Comparison of ENCODE assay signal across 38 cellular contexts in the genomic region with DNA sequence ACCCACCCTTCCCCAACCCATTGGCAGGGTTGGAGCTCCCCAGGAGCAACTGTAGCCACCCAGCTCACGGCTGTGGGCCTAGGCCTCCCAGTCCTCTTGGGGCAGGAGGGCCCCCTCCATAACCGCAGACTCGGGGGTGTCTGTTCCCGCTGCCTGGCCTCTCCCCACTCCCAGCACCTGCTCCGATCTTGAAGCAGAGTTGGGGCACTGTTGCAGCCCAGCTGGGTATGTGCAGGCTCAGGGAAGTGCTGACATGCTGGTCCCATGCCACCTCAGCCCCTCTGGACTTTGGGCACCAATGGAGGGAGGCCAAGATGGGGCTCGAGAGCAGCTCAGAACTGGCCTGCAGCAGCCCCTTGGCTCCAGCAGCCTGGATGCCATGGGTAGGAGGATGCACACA. TPM values are rescaled to one million over a fixed set of nuclear protein-coding genes. Genes with fewer than 3 reads are reported as not detected.
"Had no signal": no experiment of that assay in that cellular context is flagged by ENCODE, and none has a peak within 500 bp of the region (broad histone marks: within the 10 kb centered on the region; RNA-seq: fewer than 3 reads in every experiment).

No MANE protein-coding gene starts in this region.

- H3K27ac ChIP-seq: ascending aorta, cardiac muscle cell, WERI-Rb-1 had no signal

- H3K4me1 Mint-ChIP-seq: activated CD4-positive, alpha-beta memory T cell treated with anti-CD3 and anti-CD28 coated beads, Interleukin-2, amount 10 ng/mL, durations not matched to agents 7 days and 5 days; activated CD4-positive, alpha-beta T cell treated with anti-CD3 and anti-CD28 coated beads for 36 hours; activated CD4-positive, alpha-beta T cell treated with anti-CD3 and anti-CD28 coated beads, Interleukin-2, amount 10 ng/mL, durations not matched to agents 7 days and 5 days; activated CD8-positive, alpha-beta memory T cell treated with anti-CD3 and anti-CD28 coated beads, Interleukin-2, amount 10 ng/mL, durations not matched to agents 7 days and 5 days; activated naive CD4-positive, alpha-beta T cell treated with anti-CD3 and anti-CD28 coated beads, Interleukin-2, amount 10 ng/mL, durations not matched to agents 7 days and 5 days; activated naive CD4-positive, alpha-beta T cell treated with anti-CD3 and anti-CD28 coated beads, Interleukin-2, amount 50 U/mL, for 24 hours; activated naive CD8-positive, alpha-beta T cell treated with anti-CD3 and anti-CD28 coated beads, Interleukin-2, amount 10 ng/mL, durations not matched to agents 7 days and 5 days; activated naive CD8-positive, alpha-beta T cell treated with anti-CD3 and anti-CD28 coated beads, Interleukin-2, amount 50 U/mL, for 24 hours; brain; WTC11 had no signal

- H3K27ac Mint-ChIP-seq: activated CD4-positive, alpha-beta memory T cell treated with anti-CD3 and anti-CD28 coated beads, Interleukin-2, amount 10 ng/mL, durations not matched to agents 7 days and 5 days; activated CD4-positive, alpha-beta T cell treated with anti-CD3 and anti-CD28 coated beads for 36 hours; activated CD4-positive, alpha-beta T cell treated with anti-CD3 and anti-CD28 coated beads, Interleukin-2, amount 10 ng/mL, durations not matched to agents 7 days and 5 days; activated CD8-positive, alpha-beta memory T cell treated with anti-CD3 and anti-CD28 coated beads, Interleukin-2, amount 10 ng/mL, durations not matched to agents 7 days and 5 days; activated CD8-positive, alpha-beta T cell treated with anti-CD3 and anti-CD28 coated beads, Interleukin-2, amount 10 ng/mL, durations not matched to agents 7 days and 5 days; activated naive CD4-positive, alpha-beta T cell treated with anti-CD3 and anti-CD28 coated beads, Interleukin-2, amount 10 ng/mL, durations not matched to agents 7 days and 5 days; activated naive CD4-positive, alpha-beta T cell treated with anti-CD3 and anti-CD28 coated beads, Interleukin-2, amount 50 U/mL, for 24 hours; activated naive CD8-positive, alpha-beta T cell; activated naive CD8-positive, alpha-beta T cell treated with anti-CD3 and anti-CD28 coated beads, Interleukin-2, amount 10 ng/mL, durations not matched to agents 7 days and 5 days; activated naive CD8-positive, alpha-beta T cell treated with anti-CD3 and anti-CD28 coated beads, Interleukin-2, amount 50 U/mL, for 24 hours; activated T-cell treated with anti-CD3 and anti-CD28 coated beads, Interleukin-2, amount 50 U/mL, for 24 hours; activated T-helper 2 cell treated with anti-CD3 and anti-CD28 coated beads, Interferon-gamma antibody, Interleukin-2, Interleukin-4, amounts not matched to agents 10 μg/mL and 5 μg/mL and 100 μg/mL, durations not matched to agents 14 hours and 24 hours and 36 hours; brain; T-helper 1 cell treated with Interleukin-12 subunit alpha and Interleukin-12 subunit beta and Interleukin-4 antibody, amounts not matched to agents 30 μg/mL and 1 μg/mL, for 36 hours; T-helper 2 cell treated with Interferon-gamma antibody and Interleukin-4, amounts not matched to agents 5 μg/mL and 100 μg/mL, for 36 hours; WTC11 had no signal

- H3K36me3 Mint-ChIP-seq: activated CD8-positive, alpha-beta memory T cell treated with anti-CD3 and anti-CD28 coated beads, Interleukin-2, amount 10 ng/mL, durations not matched to agents 7 days and 5 days; activated naive CD4-positive, alpha-beta T cell treated with anti-CD3 and anti-CD28 coated beads, Interleukin-2, amount 10 ng/mL, durations not matched to agents 7 days and 5 days; activated naive CD8-positive, alpha-beta T cell; activated naive CD8-positive, alpha-beta T cell treated with anti-CD3 and anti-CD28 coated beads, Interleukin-2, amount 10 ng/mL, durations not matched to agents 7 days and 5 days; brain; WTC11 had no signal

- FAIRE-seq: bronchial epithelial cell had no signal

- DNase-seq: activated CD4-positive, alpha-beta memory T cell treated with anti-CD3 and anti-CD28 coated beads, Interleukin-2, amount 10 ng/mL, durations not matched to agents 7 days and 5 days; activated CD4-positive, alpha-beta T cell treated with anti-CD3 and anti-CD28 coated beads for 1 hour; activated CD4-positive, alpha-beta T cell treated with anti-CD3 and anti-CD28 coated beads for 36 hours; activated CD4-positive, alpha-beta T cell treated with anti-CD3 and anti-CD28 coated beads for 48 hours; activated CD4-positive, alpha-beta T cell treated with anti-CD3 and anti-CD28 coated beads, Interleukin-2, amount 10 ng/mL, durations not matched to agents 7 days and 5 days; activated CD4-positive, alpha-beta T cell treated with anti-CD3 and anti-CD28 coated beads, Interleukin-2, amount 50 U/mL, for 48 hours; activated CD4-positive, CD25-positive, alpha-beta regulatory T cell; activated CD8-positive, alpha-beta memory T cell treated with anti-CD3 and anti-CD28 coated beads for 24 hours; activated CD8-positive, alpha-beta memory T cell treated with anti-CD3 and anti-CD28 coated beads, Interleukin-2, amount 10 ng/mL, durations not matched to agents 7 days and 5 days; activated CD8-positive, alpha-beta memory T cell treated with anti-CD3 and anti-CD28 coated beads, Interleukin-2, amount 50 U/mL, for 48 hours; activated CD8-positive, alpha-beta T cell treated with anti-CD3 and anti-CD28 coated beads, Interleukin-2, amount 10 ng/mL, durations not matched to agents 7 days and 5 days; activated effector memory CD4-positive, alpha-beta T cell treated with Interleukin-2 at 50 U/mL for 16 hours; activated gamma-delta T cell; activated naive CD4-positive, alpha-beta T cell treated with anti-CD3 and anti-CD28 coated beads, Interleukin-2, amount 10 ng/mL, durations not matched to agents 7 days and 5 days; activated naive CD4-positive, alpha-beta T cell treated with Interleukin-2 at 50 U/mL for 16 hours; activated naive CD8-positive, alpha-beta T cell treated with anti-CD3 and anti-CD28 coated beads, Interleukin-2, amount 10 ng/mL, durations not matched to agents 7 days and 5 days; activated naive CD8-positive, alpha-beta T cell treated with anti-CD3 and anti-CD28 coated beads, Interleukin-2, amount 50 U/mL, for 24 hours; activated T-cell treated with anti-CD3 and anti-CD28 coated beads, Interleukin-2, amount 50 U/mL, for 24 hours; activated T-cell treated with anti-CD3 and anti-CD28 coated beads, Interleukin-2, amount 50 U/mL, for 48 hours; amygdala; anterior cingulate cortex; caudate nucleus; SW 1271; T-helper 1 cell; T-helper 2 cell; T-helper 9 cell; WERI-Rb-1 had no signal

- H3K9me3 Mint-ChIP-seq: activated CD4-positive, alpha-beta T cell treated with anti-CD3 and anti-CD28 coated beads, Interleukin-2, amount 10 ng/mL, durations not matched to agents 7 days and 5 days; activated naive CD4-positive, alpha-beta T cell treated with anti-CD3 and anti-CD28 coated beads, Interleukin-2, amount 50 U/mL, for 24 hours; activated naive CD8-positive, alpha-beta T cell treated with anti-CD3 and anti-CD28 coated beads, Interleukin-2, amount 50 U/mL, for 24 hours had no signal

- H3K4me1 ChIP-seq: ascending aorta had no signal

- H3K27me3 Mint-ChIP-seq: activated CD4-positive, alpha-beta memory T cell treated with anti-CD3 and anti-CD28 coated beads, Interleukin-2, amount 10 ng/mL, durations not matched to agents 7 days and 5 days; activated CD4-positive, alpha-beta T cell treated with anti-CD3 and anti-CD28 coated beads for 36 hours; activated CD4-positive, alpha-beta T cell treated with anti-CD3 and anti-CD28 coated beads, Interleukin-2, amount 10 ng/mL, durations not matched to agents 7 days and 5 days; activated CD8-positive, alpha-beta memory T cell treated with anti-CD3 and anti-CD28 coated beads, Interleukin-2, amount 10 ng/mL, durations not matched to agents 7 days and 5 days; activated naive CD4-positive, alpha-beta T cell treated with anti-CD3 and anti-CD28 coated beads, Interleukin-2, amount 10 ng/mL, durations not matched to agents 7 days and 5 days; activated naive CD4-positive, alpha-beta T cell treated with anti-CD3 and anti-CD28 coated beads, Interleukin-2, amount 50 U/mL, for 24 hours; activated naive CD8-positive, alpha-beta T cell treated with anti-CD3 and anti-CD28 coated beads, Interleukin-2, amount 10 ng/mL, durations not matched to agents 7 days and 5 days; activated naive CD8-positive, alpha-beta T cell treated with anti-CD3 and anti-CD28 coated beads, Interleukin-2, amount 50 U/mL, for 24 hours; brain had no signal

- H3K4me3 Mint-ChIP-seq: activated CD4-positive, alpha-beta memory T cell treated with anti-CD3 and anti-CD28 coated beads, Interleukin-2, amount 10 ng/mL, durations not matched to agents 7 days and 5 days; activated CD4-positive, alpha-beta T cell treated with anti-CD3 and anti-CD28 coated beads for 36 hours; activated CD4-positive, alpha-beta T cell treated with anti-CD3 and anti-CD28 coated beads, Interleukin-2, amount 10 ng/mL, durations not matched to agents 7 days and 5 days; activated CD8-positive, alpha-beta memory T cell treated with anti-CD3 and anti-CD28 coated beads, Interleukin-2, amount 10 ng/mL, durations not matched to agents 7 days and 5 days; activated CD8-positive, alpha-beta T cell treated with anti-CD3 and anti-CD28 coated beads, Interleukin-2, amount 10 ng/mL, durations not matched to agents 7 days and 5 days; activated naive CD4-positive, alpha-beta T cell treated with anti-CD3 and anti-CD28 coated beads, Interleukin-2, amount 10 ng/mL, durations not matched to agents 7 days and 5 days; activated naive CD4-positive, alpha-beta T cell treated with anti-CD3 and anti-CD28 coated beads, Interleukin-2, amount 50 U/mL, for 24 hours; activated naive CD8-positive, alpha-beta T cell; activated naive CD8-positive, alpha-beta T cell treated with anti-CD3 and anti-CD28 coated beads, Interleukin-2, amount 10 ng/mL, durations not matched to agents 7 days and 5 days; activated naive CD8-positive, alpha-beta T cell treated with anti-CD3 and anti-CD28 coated beads, Interleukin-2, amount 50 U/mL, for 24 hours; activated T-cell treated with anti-CD3 and anti-CD28 coated beads, Interleukin-2, amount 50 U/mL, for 24 hours; brain; T-helper 1 cell treated with Interleukin-12 subunit alpha and Interleukin-12 subunit beta and Interleukin-4 antibody, amounts not matched to agents 30 μg/mL and 1 μg/mL, for 36 hours; T-helper 2 cell treated with Interferon-gamma antibody and Interleukin-4, amounts not matched to agents 5 μg/mL and 100 μg/mL, for 36 hours; WTC11 had no signal

- H3K36me3 ChIP-seq: ascending aorta, cardiac muscle cell, WERI-Rb-1 had no signal

- H3K9me3 ChIP-seq: ascending aorta had no signal

- ATAC-seq: activated CD4-positive, alpha-beta T cell treated with anti-CD3 and anti-CD28 coated beads for 36 hours; activated CD4-positive, CD25-positive, alpha-beta regulatory T cell treated with anti-CD3 and anti-CD28 coated beads, Interleukin-2, amount 50 U/mL, for 24 hours; activated CD8-positive, alpha-beta memory T cell treated with anti-CD3 and anti-CD28 coated beads, Interleukin-2, amount 10 ng/mL, durations not matched to agents 7 days and 5 days; activated CD8-positive, alpha-beta T cell treated with anti-CD3 and anti-CD28 coated beads, Interleukin-2, amount 10 ng/mL, durations not matched to agents 7 days and 5 days; activated naive CD8-positive, alpha-beta T cell treated with anti-CD3 and anti-CD28 coated beads, Interleukin-2, amount 50 U/mL, for 24 hours; WTC11 had no signal

- H3K4me3 ChIP-seq: ascending aorta, cardiac muscle cell had no signal

RNA-seq across cellular contexts. Expression of a gene that starts 54.8 kb away (rescaled TPM):
- total RNA-seq: activated CD4-positive, alpha-beta memory T cell treated with anti-CD3 and anti-CD28 coated beads, Interleukin-2, amount 10 ng/mL, durations not matched to agents 7 days and 5 days; activated CD4-positive, alpha-beta T cell treated with anti-CD3 and anti-CD28 coated beads for 36 hours; activated CD4-positive, alpha-beta T cell treated with anti-CD3 and anti-CD28 coated beads, Interleukin-2, amount 10 ng/mL, durations not matched to agents 7 days and 5 days; activated CD8-positive, alpha-beta memory T cell treated with anti-CD3 and anti-CD28 coated beads, Interleukin-2, amount 10 ng/mL, durations not matched to agents 7 days and 5 days; activated CD8-positive, alpha-beta T cell treated with anti-CD3 and anti-CD28 coated beads, Interleukin-2, amount 10 ng/mL, durations not matched to agents 7 days and 5 days; activated naive CD8-positive, alpha-beta T cell treated with anti-CD3 and anti-CD28 coated beads, Interleukin-2, amount 10 ng/mL, durations not matched to agents 7 days and 5 days; activated T-helper 2 cell treated with anti-CD3 and anti-CD28 coated beads, Interferon-gamma antibody, Interleukin-2, Interleukin-4, amounts not matched to agents 10 μg/mL and 5 μg/mL and 100 μg/mL, durations not matched to agents 14 hours and 24 hours and 36 hours; ascending aorta; bronchial epithelial cell; cardiac muscle cell; WTC11 had no signal
- polyA plus RNA-seq: cardiac muscle cell had no signal
